26 cellular contexts compared by ENCODE assay signal in the genomic region with DNA sequence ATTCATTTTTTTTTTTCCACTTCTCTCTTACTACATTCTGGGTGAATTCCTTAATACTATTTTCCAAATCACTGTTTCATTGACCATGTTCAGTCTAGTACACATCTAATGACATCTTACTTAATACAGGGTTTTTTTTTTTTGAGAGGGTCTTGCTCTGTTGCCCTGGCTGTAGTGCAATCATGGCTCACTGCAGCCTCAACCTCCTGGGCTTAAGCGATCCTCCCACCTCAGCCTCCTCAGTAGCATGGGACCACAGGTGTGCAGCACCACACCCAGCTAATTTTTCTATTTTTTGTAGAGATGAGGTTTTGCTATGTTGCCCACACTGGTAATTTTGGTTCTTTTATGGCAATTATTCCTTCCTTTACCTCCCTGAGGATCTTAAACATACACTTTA.
"Had no signal": no experiment of that assay in that cellular context is flagged by ENCODE, and none has a peak within 500 bp of the region (broad histone marks: within the 10 kb centered on the region; RNA-seq: fewer than 3 reads in every experiment).

No MANE protein-coding gene starts in this region.

- H3K4me3 Mint-ChIP-seq: activated CD4-positive, alpha-beta memory T cell treated with anti-CD3 and anti-CD28 coated beads for 36 hours; activated CD4-positive, alpha-beta T cell treated with anti-CD3 and anti-CD28 coated beads, Interleukin-2, amount 10 ng/mL, durations not matched to agents 24 days and 14 days; stimulated activated effector memory CD8-positive, alpha-beta T cell treated with anti-CD3 and anti-CD28 coated beads, Interleukin-12 subunit alpha, Interleukin-12 subunit beta, amount 100 ng/mL, for 72 hours; stimulated activated naive CD8-positive, alpha-beta T cell treated with anti-CD3 and anti-CD28 coated beads, Interleukin-15, Interleukin-2, amounts not matched to agents 100 ng/mL and 50 ng/mL, for 24 hours; type B pancreatic cell had no signal

- ATAC-seq: gastroesophageal sphincter; lower lobe of right lung; mucosa of descending colon; sciatic nerve; stimulated activated effector memory CD8-positive, alpha-beta T cell treated with anti-CD3 and anti-CD28 coated beads, Interleukin-12 subunit alpha, Interleukin-12 subunit beta, amount 100 ng/mL, for 72 hours had no signal

- H3K9me3 ChIP-seq: gastroesophageal sphincter, lower lobe of right lung, mucosa of descending colon, ovary, uterus had no signal

- H3K4me3 ChIP-seq: gastroesophageal sphincter, hepatocyte, lower lobe of right lung, mucosa of descending colon, ovary, skin epidermis, uterus had no signal

- H3K4me1 ChIP-seq: uterus had no signal

- H3K27me3 ChIP-seq: gastroesophageal sphincter, hepatocyte, ovary, uterus had no signal

- H3K36me3 ChIP-seq: lower lobe of right lung, ovary, uterus had no signal

- H3K27ac ChIP-seq: gastroesophageal sphincter, hepatocyte, lower lobe of right lung, ovary, skin epidermis, uterus, VCaP had no signal

- H3K9me3 Mint-ChIP-seq: activated CD4-positive, alpha-beta memory T cell treated with anti-CD3 and anti-CD28 coated beads for 36 hours; activated CD4-positive, alpha-beta T cell treated with anti-CD3 and anti-CD28 coated beads, Interleukin-2, amount 10 ng/mL, durations not matched to agents 24 days and 14 days; stimulated activated effector memory CD8-positive, alpha-beta T cell treated with anti-CD3 and anti-CD28 coated beads, Interleukin-12 subunit alpha, Interleukin-12 subunit beta, amount 100 ng/mL, for 72 hours; stimulated activated naive CD8-positive, alpha-beta T cell treated with anti-CD3 and anti-CD28 coated beads, Interleukin-15, Interleukin-2, amounts not matched to agents 100 ng/mL and 50 ng/mL, for 24 hours had no signal

- FAIRE-seq: endothelial cell of umbilical vein, TTC549 had no signal

- H3K27me3 Mint-ChIP-seq: activated CD4-positive, alpha-beta memory T cell treated with anti-CD3 and anti-CD28 coated beads for 36 hours; activated CD4-positive, alpha-beta T cell treated with anti-CD3 and anti-CD28 coated beads, Interleukin-2, amount 10 ng/mL, durations not matched to agents 24 days and 14 days; progenitor cell of endocrine pancreas; stimulated activated naive CD8-positive, alpha-beta T cell treated with anti-CD3 and anti-CD28 coated beads, Interleukin-15, Interleukin-2, amounts not matched to agents 100 ng/mL and 50 ng/mL, for 24 hours; type B pancreatic cell had no signal

- H3K27ac Mint-ChIP-seq: activated CD4-positive, alpha-beta memory T cell treated with anti-CD3 and anti-CD28 coated beads for 36 hours; activated CD4-positive, alpha-beta T cell treated with anti-CD3 and anti-CD28 coated beads, Interleukin-2, amount 10 ng/mL, durations not matched to agents 24 days and 14 days; progenitor cell of endocrine pancreas; stimulated activated effector memory CD8-positive, alpha-beta T cell treated with anti-CD3 and anti-CD28 coated beads, Interleukin-12 subunit alpha, Interleukin-12 subunit beta, amount 100 ng/mL, for 72 hours; stimulated activated naive CD8-positive, alpha-beta T cell treated with anti-CD3 and anti-CD28 coated beads, Interleukin-15, Interleukin-2, amounts not matched to agents 100 ng/mL and 50 ng/mL, for 24 hours; type B pancreatic cell had no signal

- DNase-seq: activated CD4-positive, alpha-beta memory T cell treated with anti-CD3 and anti-CD28 coated beads for 36 hours; activated CD4-positive, alpha-beta T cell treated with anti-CD3 and anti-CD28 coated beads, Interleukin-2, amount 10 ng/mL, durations not matched to agents 24 days and 14 days; activated CD4-positive, CD25-positive, alpha-beta regulatory T cell treated with anti-CD3 and anti-CD28 coated beads, Interleukin-2, amount 50 U/mL, for 72 hours; activated CD8-positive, alpha-beta memory T cell treated with anti-CD3 and anti-CD28 coated beads, Interleukin-2, amount 50 U/mL, for 4 hours; activated naive CD4-positive, alpha-beta T cell treated with Interleukin-2 at 50 U/mL for 16 hours; activated T-cell treated with anti-CD3 and anti-CD28 coated beads, Interleukin-2, amount 50 U/mL, for 1 hour; amygdala; caudate nucleus; lower lobe of right lung; mucosa of descending colon; ovary; stimulated activated CD4-positive, alpha-beta T cell treated with anti-CD3 and anti-CD28 coated beads, Interleukin-4, amount 100 ng/mL, for 24 hours; T-helper 1 cell; T-helper 9 cell; uterus had no signal
